In genomic region chr12:25958254-25959068, GRCh38 we compare ENCODE assay signal across 8 cellular contexts. TPM values are rescaled to one million over a fixed set of nuclear protein-coding genes. Genes with fewer than 3 reads are reported as not detected.
A peak's percentile ranks its signal among the peaks of the same experiment; 100 is the strongest.
DNase-seq lines count a peak whose midpoint lies in the region; ATAC-seq and TF ChIP-seq lines count a peak whose summit lies in the region.

Gene RASSF8 (plus strand): TSS chr12:25958682. CDS start chr12:26055344, 96,662 bp downstream.

- peak; percentile 79 for ATAC-seq in GM19452 (IDR thresholded peaks at IDR 0.05; ENCODE audit: unreplicated experiment)
- peak; percentile 77 for ATAC-seq in HG03460 (IDR thresholded peaks at IDR 0.05; ENCODE audit: unreplicated experiment)

- in situ Hi-C loops in T47D (cut with HindIII; ENCODE audit: low pct_unique_long_range_greater_than_20kb, low sequenced_read_pairs) = no loop called here

- peak within 1 kb of the TSS; percentile 52 for H3K4me3 ChIP-seq in iPS-11a (ENCODE audit: low read depth, low read length)

- DNase-seq in Daoy (ENCODE audit: low read depth) = peak; percentile 87
- peak; percentile 77 for DNase-seq in T47D (ENCODE audit: low read depth in 1 of 2, low spot score in 1 of 2)
- no peak for DNase-seq in renal cortical epithelial cell (ENCODE audit: low read depth)
- no peak for DNase-seq in central memory CD4-positive, alpha-beta T cell

TF ChIP-seq in PFSK-1, 5 proteins besides CTCF, POLR2A, EP300 and RAD21:
- TF ChIP-seq POLR2AphosphoS5 (IDR thresholded peaks at IDR 0.05; ENCODE audit: low read depth, low read length) (no peak), FOXP2 (optimal IDR thresholded peaks at IDR 0.05; ENCODE audit: borderline replicate concordance, extremely low read depth, extremely low read length, insufficient read depth) (no peak), REST (IDR thresholded peaks at IDR 0.05; ENCODE audit: insufficient read depth in 1 of 2, low read depth in 2 of 2, low read length in 2 of 2) (no peak), TAF1 (IDR thresholded peaks at IDR 0.05; ENCODE audit: borderline replicate concordance, insufficient read depth, low read length) (peak; percentile 51; the same call in 1 of the 2 replicates)

RNA-seq across cellular contexts. Expression of gene RASSF8, which starts in this region (rescaled TPM):
- 24.9 and 30.9 TPM in 2 replicates for total RNA-seq in Daoy (2014; rRNA removed; shearing (Covaris generic))
- 24.4 TPM for polyA plus RNA-seq in PFSK-1 (2012; ENCODE audit: insufficient read length, low read depth)
- 48.1 and 68.5 TPM in 2 replicates for total RNA-seq in renal cortical epithelial cell

Comparison
In these comparisons a context has a peak if more than half of its experiments do, and no peak if none do; other contexts are left out.
1. DNase-seq: peak in Daoy (single experiment) and T47D (2 of 2); none in renal cortical epithelial cell (single experiment) and central memory CD4-positive, alpha-beta T cell (single experiment).